In genomic region chr15:69160141-69160975, GRCh38 we compare ENCODE assay signal across 8 cellular contexts. TPM values are rescaled to one million over a fixed set of nuclear protein-coding genes. Genes with fewer than 3 reads are reported as not detected.
A peak's percentile ranks its signal among the peaks of the same experiment; 100 is the strongest.
DNase-seq lines count a peak whose midpoint lies in the region; ATAC-seq and TF ChIP-seq lines count a peak whose summit lies in the region.

TSS of gene GLCE (plus strand) at chr15:69160635. CDS start at chr15:69255807, 95,172 bp downstream.

- H3K27ac Mint-ChIP-seq in activated CD4-positive, alpha-beta T cell treated with anti-CD3 and anti-CD28 coated beads, Interleukin-2, amount 10 ng/mL, durations not matched to agents 24 days and 14 days = peak within 1 kb of the TSS; percentile 77

- H3K4me3 ChIP-seq in BJ (ENCODE audit: low read depth, low read length) = peak within 1 kb of the TSS; percentile 85

- no peaks in the 10 kb centered on the region for H3K36me3 ChIP-seq in BJ (ENCODE audit: control insufficient read depth, insufficient read depth, low read length)

- no peaks in the 10 kb centered on the region for H3K36me3 Mint-ChIP-seq in activated CD4-positive, alpha-beta T cell treated with anti-CD3 and anti-CD28 coated beads, Interleukin-2, amount 10 ng/mL, durations not matched to agents 24 days and 14 days (ENCODE audit: low read depth)

- CTCF ChIA-PET in BJ (lab: Yijun Ruan, JAX) = interaction anchor here (0.5 to 3.3 kb wide), 11 partner anchors 11 to 245 kb away, joined by 3 to 17 read pairs (median 5); no protein-coding TSS in a partner anchor

- peaks cover 20% of the 10 kb centered on the region for H3K4me1 Mint-ChIP-seq in activated CD4-positive, alpha-beta T cell treated with anti-CD3 and anti-CD28 coated beads, Interleukin-2, amount 10 ng/mL, durations not matched to agents 24 days and 14 days

- no peaks in the 10 kb centered on the region for H3K9me3 Mint-ChIP-seq in activated CD4-positive, alpha-beta T cell treated with anti-CD3 and anti-CD28 coated beads, Interleukin-2, amount 10 ng/mL, durations not matched to agents 24 days and 14 days

- peak; percentile 94 for ATAC-seq in GM19324 (IDR thresholded peaks at IDR 0.05; ENCODE audit: low FRiP score, unreplicated experiment)
- peak; percentile 93 for ATAC-seq in HG03460 (IDR thresholded peaks at IDR 0.05; ENCODE audit: unreplicated experiment)

- H3K27me3 ChIP-seq in BJ (ENCODE audit: control insufficient read depth, insufficient read depth, low read length) (no peaks in the 10 kb centered on the region), layer of hippocampus (ENCODE audit: control insufficient read depth, insufficient read depth, low read length) (no peaks in the 10 kb centered on the region)

- peak within 1 kb of the TSS; percentile 94 for H3K27ac ChIP-seq in layer of hippocampus (ENCODE audit: low read depth, low read length)

- peak; percentile 73 for DNase-seq in BJ (ENCODE audit: low read depth)
- DNase-seq in NCI-H526 (lab: John Stamatoyannopoulos, UW) = peak; percentile 93 to 98
- peak; percentile 99 for DNase-seq in activated CD4-positive, alpha-beta T cell treated with anti-CD3 and anti-CD28 coated beads, Interleukin-2, amount 10 ng/mL, durations not matched to agents 24 days and 14 days
- DNase-seq in cortex of kidney (lab: John Stamatoyannopoulos, UW) = peak; percentile 92
- DNase-seq in stimulated activated CD4-positive, alpha-beta T cell treated with anti-CD3 and anti-CD28 coated beads, Interleukin-1b, Interleukin-23, amount 100 ng/mL, for 24 hours (ENCODE audit: low read depth in 4 of 4, low spot score in 1 of 4) = peak; percentile 83 to 92 (median 88)

- no peak for TF ChIP-seq CTCF in BJ (IDR thresholded peaks at IDR 0.05; ENCODE audit: insufficient read depth, low read depth, low read length)

- POLR2A ChIA-PET in BJ (lab: Charles Lee) = interaction anchor here (0.6 kb wide), 1 partner anchor 592 kb away, joined by 3 read pairs; no protein-coding TSS in a partner anchor

- intact Hi-C loops in activated CD4-positive, alpha-beta T cell treated with anti-CD3 and anti-CD28 coated beads, Interleukin-2, amount 10 ng/mL, durations not matched to agents 24 days and 14 days (cut with micrococcal nuclease) = loop anchor here (5.0 to 10.0 kb wide), 2 partner anchors 252 to 934 kb away; partner anchors contain the start of genes KIF23 and TLE3

- peaks cover 47% of the 10 kb centered on the region for H3K27me3 Mint-ChIP-seq in activated CD4-positive, alpha-beta T cell treated with anti-CD3 and anti-CD28 coated beads, Interleukin-2, amount 10 ng/mL, durations not matched to agents 24 days and 14 days

- peak within 1 kb of the TSS; percentile 95 for H3K4me3 Mint-ChIP-seq in activated CD4-positive, alpha-beta T cell treated with anti-CD3 and anti-CD28 coated beads, Interleukin-2, amount 10 ng/mL, durations not matched to agents 24 days and 14 days

RNA-seq across cellular contexts. Expression of gene GLCE, which starts in this region (rescaled TPM):
- polyA plus RNA-seq in BJ (2011; rRNA removed) = 7.1 and 12.5 TPM in 2 replicates
- polyA minus RNA-seq in BJ (2011; rRNA and poly(A)+ RNA removed) = 5.8 and 6.6 TPM in 2 replicates
- 2.5 and 3.8 TPM in 2 replicates for total RNA-seq in activated CD4-positive, alpha-beta T cell treated with anti-CD3 and anti-CD28 coated beads, Interleukin-2, amount 10 ng/mL, durations not matched to agents 24 days and 14 days

Comparison
In these comparisons a context has a peak if more than half of its experiments do, and no peak if none do; other contexts are left out.
1. Peak in every context shown above with its lines: DNase-seq, ATAC-seq, H3K4me3 ChIP-seq and H3K27ac ChIP-seq.